ENCODE assay signal across 25 cellular contexts in the genomic region with DNA sequence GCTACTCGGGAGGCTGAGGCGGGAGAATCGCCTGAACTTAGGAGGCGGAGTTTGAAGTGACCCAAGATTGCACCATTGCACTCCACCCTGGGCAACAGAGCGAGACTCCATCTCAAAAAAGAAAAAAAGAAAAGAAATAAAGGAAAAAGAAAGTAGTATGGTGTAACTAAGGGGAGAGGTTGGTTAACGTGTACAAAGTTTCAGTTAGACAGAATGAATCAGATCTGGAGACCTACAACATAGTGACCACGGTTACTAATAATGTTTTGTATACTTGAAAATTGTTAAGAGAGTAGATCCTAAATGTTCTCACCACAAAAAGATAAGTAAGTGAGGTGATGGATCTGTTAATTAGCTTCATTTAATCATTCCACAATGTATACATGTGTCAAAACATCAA.
"Had no signal": no experiment of that assay in that cellular context is flagged by ENCODE, and none has a peak within 500 bp of the region (broad histone marks: within the 10 kb centered on the region; RNA-seq: fewer than 3 reads in every experiment).

No MANE protein-coding gene starts in this region.

- H3K27me3 Mint-ChIP-seq: type B pancreatic cell had no signal

- H3K27me3 ChIP-seq: heart left ventricle, neural progenitor cell, ovary, right atrium auricular region, sigmoid colon, suprapubic skin, thyroid gland had no signal

- H3K36me3 Mint-ChIP-seq: neural progenitor cell, type B pancreatic cell had no signal

- H3K9ac ChIP-seq: neural progenitor cell had no signal

- H3K27ac Mint-ChIP-seq: natural killer cell treated with Interleukin-12 subunit alpha and Interleukin-12 subunit beta and Interleukin-15 and Interleukin-18, amount 100 ng/mL, for 72 hours; neural progenitor cell; type B pancreatic cell had no signal

- H3K4me3 Mint-ChIP-seq: natural killer cell treated with Interleukin-12 subunit alpha and Interleukin-12 subunit beta and Interleukin-15 and Interleukin-18, amount 100 ng/mL, for 72 hours; neural progenitor cell; type B pancreatic cell had no signal

- H3K27ac ChIP-seq: heart left ventricle, neural progenitor cell, ovary, right atrium auricular region, sigmoid colon, skin epidermis, suprapubic skin, thyroid gland had no signal

- H3K4me2 ChIP-seq: neural progenitor cell had no signal

- H3K4me1 ChIP-seq: heart left ventricle, neural progenitor cell, right atrium auricular region, sigmoid colon, suprapubic skin, thyroid gland had no signal

- H3K4me3 ChIP-seq: heart left ventricle, lung, neural progenitor cell, ovary, right atrium auricular region, sigmoid colon, skin epidermis, suprapubic skin, thyroid gland had no signal

- H3K36me3 ChIP-seq: heart left ventricle, neural progenitor cell, ovary, right atrium auricular region, sigmoid colon, suprapubic skin, thyroid gland had no signal

- H3K4me1 Mint-ChIP-seq: neural progenitor cell had no signal

- DNase-seq: effector memory CD4-positive, alpha-beta T cell; heart left ventricle; hippocampal formation; left colon; left ventricle myocardium superior; mesenchymal stem cell; midbrain; nucleus accumbens; ovary; sigmoid colon; stimulated activated CD4-positive, alpha-beta T cell treated with anti-CD3 and anti-CD28 coated beads, Interleukin-2, amount 100 ng/mL, for 24 hours; stimulated activated CD4-positive, alpha-beta T cell treated with anti-CD3 and anti-CD28 coated beads, Interleukin-4, amount 100 ng/mL, for 4 hours; stimulated activated naive CD4-positive, alpha-beta T cell; thyroid gland had no signal

- H2AFZ ChIP-seq: neural progenitor cell had no signal

- FAIRE-seq: endometrium, frontal cortex, urothelium cell line had no signal

- H3K9me3 Mint-ChIP-seq: natural killer cell treated with Interleukin-12 subunit alpha and Interleukin-12 subunit beta and Interleukin-15 and Interleukin-18, amount 100 ng/mL, for 72 hours; type B pancreatic cell had no signal

- H3K9me3 ChIP-seq: heart left ventricle, ovary, right atrium auricular region, sigmoid colon, suprapubic skin, thyroid gland had no signal

- ATAC-seq: esophagus mucosa, heart left ventricle, left colon, left ventricle myocardium superior had no signal
